Comparison of ENCODE assay signal across 19 cellular contexts in the genomic region with DNA sequence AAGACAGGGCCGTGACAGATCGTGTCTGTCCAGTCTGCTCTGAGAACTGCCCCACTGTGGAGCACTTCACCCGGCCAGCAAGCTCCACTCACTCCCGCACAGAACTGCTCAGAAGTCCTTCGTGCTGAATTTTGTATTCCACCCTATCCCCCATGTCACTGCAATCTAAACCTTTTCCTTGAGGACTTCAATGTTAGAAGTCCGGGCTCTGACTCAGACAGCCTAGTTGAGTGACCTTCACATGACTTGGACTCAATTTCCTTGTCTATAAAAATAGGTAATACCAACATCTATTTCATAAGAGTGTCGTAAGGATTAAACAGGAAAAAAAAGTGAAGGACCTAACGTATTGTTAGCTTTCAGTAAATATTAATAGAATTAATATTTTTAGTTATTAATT.
"Had no signal": no experiment of that assay in that cellular context is flagged by ENCODE, and none has a peak within 500 bp of the region (broad histone marks: within the 10 kb centered on the region; RNA-seq: fewer than 3 reads in every experiment).

No MANE protein-coding gene starts in this region.

- H3K27ac ChIP-seq: adrenal gland, cardiac muscle cell, gastroesophageal sphincter, heart left ventricle, prostate gland, right lobe of liver had no signal

- ATAC-seq: activated naive CD4-positive, alpha-beta T cell treated with anti-CD3 and anti-CD28 coated beads, Interleukin-2, amount 50 U/mL, for 72 hours; esophagus mucosa; gastroesophageal sphincter; heart left ventricle; right lobe of liver had no signal

- H3K4me3 ChIP-seq: adrenal gland, cardiac muscle cell, gastroesophageal sphincter, heart left ventricle, prostate gland, right lobe of liver, smooth muscle cell, stomach had no signal

- H3K4me1 ChIP-seq: adrenal gland, gastroesophageal sphincter, heart left ventricle, prostate gland had no signal

- FAIRE-seq: TTC549 had no signal

- H3K36me3 ChIP-seq: adrenal gland, cardiac muscle cell, gastroesophageal sphincter, heart left ventricle, prostate gland, right lobe of liver, stomach had no signal

- H3K27me3 ChIP-seq: adrenal gland, cardiac muscle cell, gastroesophageal sphincter, right lobe of liver, stomach had no signal

- H3K9me3 ChIP-seq: adrenal gland, gastroesophageal sphincter, heart left ventricle, prostate gland, right lobe of liver, stomach had no signal

- DNase-seq: activated CD4-positive, alpha-beta memory T cell treated with anti-CD3 and anti-CD28 coated beads for 36 hours; activated CD4-positive, alpha-beta T cell treated with anti-CD3 and anti-CD28 coated beads for 4 hours; activated gamma-delta T cell treated with Interleukin-2 at 50 U/mL for 16 hours; activated T-cell treated with anti-CD3 and anti-CD28 coated beads for 4 hours; effector CD8-positive, alpha-beta T cell; heart left ventricle; kidney glomerular epithelial cell; occipital lobe; right lobe of liver; stimulated activated CD4-positive, alpha-beta T cell treated with anti-CD3 and anti-CD28 coated beads, Interleukin-4, amount 100 ng/mL, for 1 hour; stomach had no signal

- H3K4me2 ChIP-seq: smooth muscle cell had no signal
